ENCODE assay signal across 10 cellular contexts in genomic region chr4:182179105-182179504, GRCh38.
A peak's percentile ranks its signal among the peaks of the same experiment; 100 is the strongest.
DNase-seq lines count a peak whose midpoint lies in the region.
"Had no signal": no experiment of that assay in that cellular context is flagged by ENCODE, and none has a peak within 500 bp of the region (broad histone marks: within the 10 kb centered on the region; RNA-seq: fewer than 3 reads in every experiment).

No MANE protein-coding gene starts in this region.

- no peak overlapping the region for H3K27ac ChIP-seq in GM23248
- H3K27ac ChIP-seq: right atrium auricular region had no signal

- no peaks in the 10 kb centered on the region for H3F3A ChIP-seq in GM23248 (ENCODE audit: insufficient read depth)

- H3K9me2 ChIP-seq in GM23248 (ENCODE audit: insufficient read depth), result no peaks in the 10 kb centered on the region

- no peak overlapping the region for H3K4me3 ChIP-seq in GM23248
- H3K4me3 ChIP-seq: lung, right atrium auricular region had no signal

- no peak overlapping the region for H3K4me2 ChIP-seq in GM23248 (ENCODE audit: unreplicated experiment)

- H3K36me3 ChIP-seq in GM23248 (ENCODE audit: low read depth), result no peaks in the 10 kb centered on the region
- H3K36me3 ChIP-seq: right atrium auricular region had no signal

- H3K4me1 ChIP-seq in GM23248 (ENCODE audit: insufficient read depth), result no peaks in the 10 kb centered on the region
- H3K4me1 ChIP-seq: right atrium auricular region had no signal

- DNase-seq in GM23248 (peak; percentile 9), NCI-H524 treated with DMSO at 0.1 percent for 48 hours (lab: John Stamatoyannopoulos, UW) (peak; percentile 28), dedifferentiated amniotic fluid mesenchymal stem cell (ENCODE audit: extremely low spot score) (peak; percentile 53), renal cortical epithelial cell (ENCODE audit: low read depth) (peak; percentile 21), NCI-H1694 treated with DMSO at 0.1 percent for 48 hours (lab: John Stamatoyannopoulos, UW) (no peak), ecto neural progenitor cell (ENCODE audit: low spot score) (no peak), midbrain (lab: John Stamatoyannopoulos, UW) (no peak)
- DNase-seq: activated naive CD4-positive, alpha-beta T cell had no signal

- H3K9me3 ChIP-seq in GM23248 (ENCODE audit: low read depth), result no peaks in the 10 kb centered on the region
- H3K9me3 ChIP-seq: right atrium auricular region had no signal

- no peaks in the 10 kb centered on the region for H3K27me3 ChIP-seq in GM23248 (replicated peaks; ENCODE audit: insufficient read depth)
- H3K27me3 ChIP-seq: right atrium auricular region had no signal

- H2AFZ ChIP-seq in GM23248, result no peak overlapping the region

- H3K9ac ChIP-seq in GM23248, result no peak overlapping the region

- no peaks in the 10 kb centered on the region for H4K20me1 ChIP-seq in GM23248 (ENCODE audit: insufficient read depth)

- in situ Hi-C loops in GM23248 (cut with MboI), result no loop called here

- WGBS in GM23248 (ENCODE audit: low coverage in 1 of 2, low lambda C conversion rate in 2 of 2, missing lambda C conversion rate in 2 of 2), 2 experiments, result 8 to 16% methylated on average over 1 of the region's 1 CpG

- H3K79me2 ChIP-seq in GM23248 (ENCODE audit: insufficient read depth), result no peaks in the 10 kb centered on the region

Comparison
In these comparisons a context has a peak if more than half of its experiments do, and no peak if none do; other contexts are left out.
1. DNase-seq: peak in GM23248 (single experiment), NCI-H524 treated with DMSO at 0.1 percent for 48 hours (single experiment), dedifferentiated amniotic fluid mesenchymal stem cell (single experiment) and renal cortical epithelial cell (single experiment); none in NCI-H1694 treated with DMSO at 0.1 percent for 48 hours (single experiment), ecto neural progenitor cell (single experiment) and midbrain (single experiment).